10 cellular contexts compared by ENCODE assay signal in genomic region chr5:72597456-72597948, GRCh38.
DNase-seq lines count a peak whose midpoint lies in the region; ATAC-seq and TF ChIP-seq lines count a peak whose summit lies in the region.
"Had no signal": no experiment of that assay in that cellular context is flagged by ENCODE, and none has a peak within 500 bp of the region (broad histone marks: within the 10 kb centered on the region; RNA-seq: fewer than 3 reads in every experiment).

No MANE protein-coding gene starts in this region.

- H3K4me1 ChIP-seq in H9 (ENCODE audit: insufficient read depth, low read length) = no peaks in the 10 kb centered on the region; the same call in 1 of the 2 replicates
- H3K4me1 ChIP-seq in skeletal muscle satellite cell (ENCODE audit: control insufficient read depth, insufficient read depth, low read length) = peaks cover 63% of the 10 kb centered on the region

- no peaks in the 10 kb centered on the region for H3K36me3 ChIP-seq in skeletal muscle satellite cell (ENCODE audit: insufficient read depth, low read length)

- no peak overlapping the region for H2BK20ac ChIP-seq in H9 (ENCODE audit: low read depth, low read length, poor library complexity, severe bottlenecking)

- H3K9ac ChIP-seq in H9 (ENCODE audit: extremely low read depth, insufficient read length, low read length) (no peak overlapping the region), skeletal muscle satellite cell (ENCODE audit: low read depth, low read length) (peak overlapping the region; percentile 79)

- TF ChIP-seq CTCF in H9 (conservative IDR thresholded peaks at IDR 0.05) = no peak
- TF ChIP-seq CTCF in VCaP (conservative IDR thresholded peaks at IDR 0.05) = no peak

- no peak overlapping the region for H2BK5ac ChIP-seq in H9 (ENCODE audit: insufficient read length, low read length)

- no CpG with 5 or more reads among the region's 5 CpGs for WGBS in H9 (ENCODE audit: extremely low coverage, insufficient read length, low lambda C conversion rate)

- H4K5ac ChIP-seq in H9 (ENCODE audit: insufficient read length, low read depth, low read length) = no peak overlapping the region

- no peak overlapping the region for H2AK5ac ChIP-seq in H9 (ENCODE audit: insufficient read length, low read length)

- H3K27me3 ChIP-seq in H9 (ENCODE audit: insufficient read depth, low read length) (no peaks in the 10 kb centered on the region), skeletal muscle satellite cell (ENCODE audit: control insufficient read depth, insufficient read depth, low read length) (no peaks in the 10 kb centered on the region)

- no peak overlapping the region for H3K4me3 Mint-ChIP-seq in H9
- no peak overlapping the region for H3K4me3 Mint-ChIP-seq in activated T-cell treated with anti-CD3 and anti-CD28 coated beads, Interleukin-2, amount 50 U/mL, for 4 hours

- no peaks in the 10 kb centered on the region for H4K20me1 ChIP-seq in H9 (ENCODE audit: control insufficient read depth, insufficient read depth, insufficient read length)

- no peak overlapping the region for H3K23ac ChIP-seq in H9 (ENCODE audit: insufficient read length, low read depth, low read length)

- H3T11ph ChIP-seq in H9 (ENCODE audit: low read length) = no peak overlapping the region

- no peak overlapping the region for H3K56ac ChIP-seq in H9 (ENCODE audit: insufficient read length, low read depth, low read length)

- no peaks in the 10 kb centered on the region for H3K79me2 ChIP-seq in H9 (ENCODE audit: insufficient read depth, low read length)

- H3K4ac ChIP-seq in H9 (ENCODE audit: low read depth, low read length) = no peak overlapping the region

- no peak overlapping the region for H4K8ac ChIP-seq in H9 (replicated peaks; ENCODE audit: insufficient read length, low read depth, low read length)

- H2BK120ac ChIP-seq in H9 (ENCODE audit: low read depth, low read length, poor library complexity, severe bottlenecking) = no peak overlapping the region

- H3K9me3 Mint-ChIP-seq in H9 = peaks cover 8% of the 10 kb centered on the region in 2 experiments; a peak in 3 of 5 replicates
- H3K9me3 Mint-ChIP-seq in activated T-cell treated with anti-CD3 and anti-CD28 coated beads, Interleukin-2, amount 50 U/mL, for 4 hours = peaks cover 8% of the 10 kb centered on the region

- H3K4me2 ChIP-seq in H9 (ENCODE audit: insufficient read depth, insufficient read length, low read length) = no peak overlapping the region
- H3K4me2 ChIP-seq in skeletal muscle satellite cell (ENCODE audit: low read length) = peak overlapping the region; percentile 68

- no peaks in the 10 kb centered on the region for H3K27me3 Mint-ChIP-seq in H9 (ENCODE audit: low read depth)
- H3K27me3 Mint-ChIP-seq in activated T-cell treated with anti-CD3 and anti-CD28 coated beads, Interleukin-2, amount 50 U/mL, for 4 hours (ENCODE audit: low read depth) = no peaks in the 10 kb centered on the region

- no peaks in the 10 kb centered on the region for H3K79me1 ChIP-seq in H9 (ENCODE audit: insufficient read depth, low read depth, low read length, poor library complexity, severe bottlenecking)

- H3K27ac ChIP-seq in H9 (ENCODE audit: insufficient read length, low read depth, low read length) (no peak overlapping the region), VCaP (peak overlapping the region; percentile 14; the same call in 1 of the 2 replicates)

- no peak overlapping the region for H2BK15ac ChIP-seq in H9 (ENCODE audit: low read depth, low read length)

- DNase-seq in H9 = no peak
- peak; percentile 43 for DNase-seq in left cardiac atrium
- no peak for DNase-seq in RPMI8226
- no peak for DNase-seq in activated T-cell treated with anti-CD3 and anti-CD28 coated beads, Interleukin-2, amount 50 U/mL, for 4 hours
- no peak for DNase-seq in NCI-H345 treated with DMSO at 0.1 percent for 48 hours (lab: John Stamatoyannopoulos, UW; ENCODE audit: unreplicated experiment)
- DNase-seq: cerebellar nuclear complex had no signal

- no peaks in the 10 kb centered on the region for H3K9me3 ChIP-seq in H9 (ENCODE audit: control insufficient read depth, low read depth, low read length)
- H3K9me3 ChIP-seq in skeletal muscle satellite cell (replicated peaks; ENCODE audit: low read length) = no peaks in the 10 kb centered on the region

- H3K4me1 Mint-ChIP-seq in H9 = peaks cover 0 to 12% of the 10 kb centered on the region in 2 experiments; a peak in 2 of 4 replicates
- no peaks in the 10 kb centered on the region for H3K4me1 Mint-ChIP-seq in activated T-cell treated with anti-CD3 and anti-CD28 coated beads, Interleukin-2, amount 50 U/mL, for 4 hours (ENCODE audit: low read depth)

- H2BK12ac ChIP-seq in H9 (ENCODE audit: insufficient read length, low read depth, low read length) = no peak overlapping the region

- peak overlapping the region in 1 of 3 experiments; percentile 14; a peak in 1 of 7 replicates for H3K27ac Mint-ChIP-seq in H9

- H3K14ac ChIP-seq in H9 (ENCODE audit: insufficient read depth, low read length) = no peak overlapping the region

- H4K91ac ChIP-seq in H9 (ENCODE audit: insufficient read length, low read depth, low read length) = no peak overlapping the region

- peaks cover 0 to 13% (median 7%) of the 10 kb centered on the region in 3 experiments; a peak in 4 of 7 replicates for H3K36me3 Mint-ChIP-seq in H9 (ENCODE audit: insufficient read depth in 1 of 3, low read depth in 3 of 3)
- H3K36me3 Mint-ChIP-seq in activated T-cell treated with anti-CD3 and anti-CD28 coated beads, Interleukin-2, amount 50 U/mL, for 4 hours (ENCODE audit: insufficient read depth) = no peaks in the 10 kb centered on the region

- H3K18ac ChIP-seq in H9 (ENCODE audit: insufficient read length, low read depth, low read length) = no peak overlapping the region

- no peaks in the 10 kb centered on the region for H3K23me2 ChIP-seq in H9 (ENCODE audit: insufficient read length, low read depth, low read length, poor library complexity, severe bottlenecking)

- peak overlapping the region; percentile 0 for H2AFZ ChIP-seq in H9 (ENCODE audit: low read length)

- ATAC-seq in left cardiac atrium = peak; percentile 79 to 92
- ATAC-seq in GM19023 (IDR thresholded peaks at IDR 0.05; ENCODE audit: unreplicated experiment) = no peak
- no peak for ATAC-seq in activated T-cell treated with anti-CD3 and anti-CD28 coated beads, Interleukin-2, amount 50 U/mL, for 4 hours

- intact Hi-C loops in left cardiac atrium (cut with DNase I) = no loop called here

- peak overlapping the region; percentile 23 for H3K4me3 ChIP-seq in skeletal muscle satellite cell (ENCODE audit: low read length)
- H3K4me3 ChIP-seq: skin epidermis had no signal

Comparison
In these comparisons a context has a peak if more than half of its experiments do, and no peak if none do; other contexts are left out.
1. ATAC-seq: peak in left cardiac atrium (2 of 2); none in GM19023 (single experiment) and activated T-cell treated with anti-CD3 and anti-CD28 coated beads, Interleukin-2, amount 50 U/mL, for 4 hours (0 of 2).